ENCODE assay signal across 16 cellular contexts in the genomic region with DNA sequence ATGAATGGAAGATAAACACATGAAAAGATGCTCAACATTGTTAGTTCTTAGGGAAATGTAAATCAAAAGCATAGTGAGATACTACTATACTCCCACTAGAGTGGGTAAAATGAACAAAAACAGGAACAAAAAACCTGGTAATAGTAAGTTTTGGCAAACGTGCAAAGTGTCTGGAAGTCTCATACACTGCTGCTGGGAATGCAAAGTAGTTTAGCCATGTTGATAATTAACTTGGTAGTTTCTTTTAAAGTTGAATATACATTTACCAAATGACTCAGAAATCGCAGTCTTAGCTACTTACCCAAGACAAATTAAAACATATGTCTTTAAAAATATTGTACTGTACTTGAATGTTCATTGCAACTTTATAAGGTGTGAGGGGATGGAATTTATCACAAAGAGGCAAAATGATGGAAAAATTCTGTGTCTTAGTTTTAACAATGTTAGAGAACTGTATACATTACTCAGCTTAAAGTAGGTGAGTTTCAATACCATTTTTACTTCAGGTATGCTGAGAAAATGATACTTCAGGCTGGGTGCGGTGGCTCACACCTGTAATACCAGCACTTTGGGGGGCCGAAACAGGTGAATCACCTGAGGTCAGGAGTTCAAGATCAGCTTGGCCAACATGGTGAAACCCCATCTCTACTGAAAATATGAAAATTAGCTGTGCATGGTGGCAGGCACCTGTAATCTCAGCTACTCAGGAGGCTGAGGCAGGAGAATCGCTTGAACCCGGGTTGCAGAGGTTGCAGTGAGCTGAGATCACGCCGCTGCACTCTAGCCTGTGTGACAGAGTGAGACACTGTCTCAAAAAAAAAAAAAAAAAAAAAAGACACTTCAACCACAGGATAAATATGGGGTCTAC.
DNase-seq lines count a peak whose midpoint lies in the region; ATAC-seq and TF ChIP-seq lines count a peak whose summit lies in the region.
"Had no signal": no experiment of that assay in that cellular context is flagged by ENCODE, and none has a peak within 500 bp of the region (broad histone marks: within the 10 kb centered on the region; RNA-seq: fewer than 3 reads in every experiment).

No MANE protein-coding gene starts in this region.

- H3K79me2 ChIP-seq in PC-3 (ENCODE audit: low read length) = no peaks in the 10 kb centered on the region
- no peaks in the 10 kb centered on the region for H3K79me2 ChIP-seq in GM23248 (ENCODE audit: insufficient read depth)

- no peaks in the 10 kb centered on the region for H3K36me3 Mint-ChIP-seq in activated CD8-positive, alpha-beta T cell treated with anti-CD3 and anti-CD28 coated beads, Interleukin-2, amount 10 ng/mL, durations not matched to agents 7 days and 5 days (ENCODE audit: low read depth)
- H3K36me3 Mint-ChIP-seq: stimulated activated effector memory CD8-positive, alpha-beta T cell treated with anti-CD3 and anti-CD28 coated beads, Interleukin-12 subunit alpha, Interleukin-12 subunit beta, amount 100 ng/mL, for 72 hours had no signal

- H3K27me3 Mint-ChIP-seq in activated CD8-positive, alpha-beta T cell treated with anti-CD3 and anti-CD28 coated beads, Interleukin-2, amount 10 ng/mL, durations not matched to agents 7 days and 5 days (ENCODE audit: low read depth) = peaks cover 9% of the 10 kb centered on the region

- H4K20me1 ChIP-seq in PC-3 (ENCODE audit: low read length) = no peaks in the 10 kb centered on the region
- no peaks in the 10 kb centered on the region for H4K20me1 ChIP-seq in GM23248 (ENCODE audit: insufficient read depth)

- H3K4me1 ChIP-seq in PC-3 (ENCODE audit: insufficient read depth, low read length) = peaks cover 8% of the 10 kb centered on the region; the same call in 1 of the 2 replicates
- peaks cover 24% of the 10 kb centered on the region for H3K4me1 ChIP-seq in GM23248 (ENCODE audit: insufficient read depth)
- H3K4me1 ChIP-seq: gastroesophageal sphincter had no signal

- H3K9ac ChIP-seq in PC-3 (ENCODE audit: low read length) (no peak overlapping the region), GM23248 (no peak overlapping the region)

- H3K9me3 ChIP-seq in PC-3 (ENCODE audit: low read length) (no peaks in the 10 kb centered on the region), GM23248 (ENCODE audit: low read depth) (no peaks in the 10 kb centered on the region)
- H3K9me3 ChIP-seq: neutrophil had no signal

- intact Hi-C loops in PC-3 (cut with micrococcal nuclease) = no loop called here

- no peak overlapping the region for H3K27ac ChIP-seq in PC-3 (ENCODE audit: low read length)
- no peak overlapping the region for H3K27ac ChIP-seq in GM23248
- H3K27ac ChIP-seq: dorsolateral prefrontal cortex, gastroesophageal sphincter, neutrophil had no signal

- H3K27ac Mint-ChIP-seq in activated CD8-positive, alpha-beta T cell treated with anti-CD3 and anti-CD28 coated beads, Interleukin-2, amount 10 ng/mL, durations not matched to agents 7 days and 5 days = no peak overlapping the region
- H3K27ac Mint-ChIP-seq: stimulated activated effector memory CD8-positive, alpha-beta T cell treated with anti-CD3 and anti-CD28 coated beads, Interleukin-12 subunit alpha, Interleukin-12 subunit beta, amount 100 ng/mL, for 72 hours; T-helper 17 cell had no signal

- H3K4me3 Mint-ChIP-seq in activated CD8-positive, alpha-beta T cell treated with anti-CD3 and anti-CD28 coated beads, Interleukin-2, amount 10 ng/mL, durations not matched to agents 7 days and 5 days = no peak overlapping the region
- H3K4me3 Mint-ChIP-seq: stimulated activated effector memory CD8-positive, alpha-beta T cell treated with anti-CD3 and anti-CD28 coated beads, Interleukin-12 subunit alpha, Interleukin-12 subunit beta, amount 100 ng/mL, for 72 hours; T-helper 17 cell had no signal

- H2AFZ ChIP-seq in PC-3 (ENCODE audit: low read length) (no peak overlapping the region), GM23248 (no peak overlapping the region)

- H3K27me3 ChIP-seq in PC-3 (ENCODE audit: low read length) = no peaks in the 10 kb centered on the region
- no peaks in the 10 kb centered on the region for H3K27me3 ChIP-seq in GM23248 (replicated peaks; ENCODE audit: insufficient read depth)
- H3K27me3 ChIP-seq: dorsolateral prefrontal cortex, gastroesophageal sphincter, neutrophil had no signal

- H3F3A ChIP-seq in PC-3 (ENCODE audit: low read length, unreplicated experiment) = no peaks in the 10 kb centered on the region
- H3F3A ChIP-seq in GM23248 (ENCODE audit: insufficient read depth) = peaks cover 10% of the 10 kb centered on the region; the same call in 1 of the 2 replicates

- peak; percentile 13 for DNase-seq in GM10248 (ENCODE audit: extremely low spot score)
- no peak for DNase-seq in PC-3
- DNase-seq in NCI-H526 treated with DMSO at 0.1 percent for 48 hours (lab: John Stamatoyannopoulos, UW) = no peak
- no peak for DNase-seq in activated CD8-positive, alpha-beta T cell treated with anti-CD3 and anti-CD28 coated beads, Interleukin-2, amount 10 ng/mL, durations not matched to agents 7 days and 5 days
- no peak for DNase-seq in GM23248
- DNase-seq: ACHN, dorsolateral prefrontal cortex, left ventricle myocardium superior, NCI-H187, T-helper 17 cell had no signal

- ATAC-seq in GM19438 (IDR thresholded peaks at IDR 0.05; ENCODE audit: low read depth, unreplicated experiment) (peak; percentile 89), HG02798 (IDR thresholded peaks at IDR 0.05; ENCODE audit: poor library complexity, unreplicated experiment) (peak; percentile 86), HG03439 (IDR thresholded peaks at IDR 0.05; ENCODE audit: unreplicated experiment) (peak; percentile 91), PC-3 (no peak)
- no peak for ATAC-seq in activated CD8-positive, alpha-beta T cell treated with anti-CD3 and anti-CD28 coated beads, Interleukin-2, amount 10 ng/mL, durations not matched to agents 7 days and 5 days
- ATAC-seq: gastroesophageal sphincter; left ventricle myocardium superior; stimulated activated effector memory CD8-positive, alpha-beta T cell treated with anti-CD3 and anti-CD28 coated beads, Interleukin-12 subunit alpha, Interleukin-12 subunit beta, amount 100 ng/mL, for 72 hours; T-helper 17 cell had no signal

- no peak overlapping the region for H3K4me2 ChIP-seq in PC-3 (ENCODE audit: low read length)
- no peak overlapping the region for H3K4me2 ChIP-seq in GM23248 (ENCODE audit: unreplicated experiment)

- no TSS peak for BruUV-seq in PC-3 (replicated peaks; lab: Mats Ljungman, UMichigan)

- CTCF ChIA-PET in GM10248 (lab: Yijun Ruan, JAX) = no interaction called here
- CTCF ChIA-PET in PC-3 (lab: Charles Lee) = no interaction called here
- CTCF ChIA-PET in activated CD8-positive, alpha-beta T cell treated with anti-CD3 and anti-CD28 coated beads, Interleukin-2, amount 10 ng/mL, durations not matched to agents 7 days and 5 days (lab: Charles Lee) = no interaction called here

- no peaks in the 10 kb centered on the region for H3K9me3 Mint-ChIP-seq in activated CD8-positive, alpha-beta T cell treated with anti-CD3 and anti-CD28 coated beads, Interleukin-2, amount 10 ng/mL, durations not matched to agents 7 days and 5 days (ENCODE audit: insufficient read depth)
- H3K9me3 Mint-ChIP-seq: stimulated activated effector memory CD8-positive, alpha-beta T cell treated with anti-CD3 and anti-CD28 coated beads, Interleukin-12 subunit alpha, Interleukin-12 subunit beta, amount 100 ng/mL, for 72 hours had no signal

- no peaks in the 10 kb centered on the region for H3K4me1 Mint-ChIP-seq in activated CD8-positive, alpha-beta T cell treated with anti-CD3 and anti-CD28 coated beads, Interleukin-2, amount 10 ng/mL, durations not matched to agents 7 days and 5 days (ENCODE audit: low read depth)
- H3K4me1 Mint-ChIP-seq: stimulated activated effector memory CD8-positive, alpha-beta T cell treated with anti-CD3 and anti-CD28 coated beads, Interleukin-12 subunit alpha, Interleukin-12 subunit beta, amount 100 ng/mL, for 72 hours; T-helper 17 cell had no signal

- in situ Hi-C loops in GM23248 (cut with MboI) = no loop called here

- H3K9me2 ChIP-seq in PC-3 (replicated peaks; ENCODE audit: low read length) (no peaks in the 10 kb centered on the region), GM23248 (ENCODE audit: insufficient read depth) (no peaks in the 10 kb centered on the region)

- H3K36me3 ChIP-seq in PC-3 (ENCODE audit: low read depth, low read length) (no peaks in the 10 kb centered on the region), GM23248 (ENCODE audit: low read depth) (no peaks in the 10 kb centered on the region)
- H3K36me3 ChIP-seq: gastroesophageal sphincter, neutrophil had no signal

- H3K4me3 ChIP-seq in PC-3 (ENCODE audit: low read length) = no peak overlapping the region
- H3K4me3 ChIP-seq in GM23248 = no peak overlapping the region
- H3K4me3 ChIP-seq: dorsolateral prefrontal cortex, gastroesophageal sphincter had no signal

- 63 to 67% methylated on average over 8 of the region's 8 CpGs for WGBS in GM23248 (ENCODE audit: low coverage in 1 of 2, low lambda C conversion rate in 2 of 2, missing lambda C conversion rate in 2 of 2), 2 experiments

- POLR2A ChIA-PET in GM10248 (lab: Yijun Ruan, JAX) = no interaction called here
- POLR2A ChIA-PET in PC-3 (lab: Charles Lee; ENCODE audit: unreplicated experiment) = no interaction called here
- POLR2A ChIA-PET in activated CD8-positive, alpha-beta T cell treated with anti-CD3 and anti-CD28 coated beads, Interleukin-2, amount 10 ng/mL, durations not matched to agents 7 days and 5 days (lab: Charles Lee) = no interaction called here

- TF ChIP-seq CTCF in GM10248 (IDR thresholded peaks at IDR 0.05; ENCODE audit: control extremely low read depth, extremely low read depth, low read depth, missing control alignments) (no peak), PC-3 (conservative IDR thresholded peaks at IDR 0.05; ENCODE audit: low read depth, low read length) (no peak)

Comparison
In these comparisons a context has a peak if more than half of its experiments do, and no peak if none do; other contexts are left out.
1. ATAC-seq: peak in GM19438 (single experiment), HG02798 (single experiment) and HG03439 (single experiment); none in PC-3 (single experiment) and activated CD8-positive, alpha-beta T cell treated with anti-CD3 and anti-CD28 coated beads, Interleukin-2, amount 10 ng/mL, durations not matched to agents 7 days and 5 days (single experiment).